In genomic region chr12:77388611-77389265, GRCh38 we compare ENCODE assay signal across 20 cellular contexts.
A peak's percentile ranks its signal among the peaks of the same experiment; 100 is the strongest.
DNase-seq lines count a peak whose midpoint lies in the region; ATAC-seq and TF ChIP-seq lines count a peak whose summit lies in the region.
"Had no signal": no experiment of that assay in that cellular context is flagged by ENCODE, and none has a peak within 500 bp of the region (broad histone marks: within the 10 kb centered on the region; RNA-seq: fewer than 3 reads in every experiment).

No MANE protein-coding gene starts in this region.

- no peak for TF ChIP-seq CTCF in epithelial cell of esophagus (IDR thresholded peaks at IDR 0.05; ENCODE audit: insufficient read depth, low read depth, low read length, missing control alignments)

- ATAC-seq in GM18517 (IDR thresholded peaks at IDR 0.05; ENCODE audit: unreplicated experiment) = no peak
- ATAC-seq in HG03354 (IDR thresholded peaks at IDR 0.05; ENCODE audit: poor library complexity, severe bottlenecking, unreplicated experiment) = no peak

- DNase-seq in AG08395 (ENCODE audit: low spot score) (peak; percentile 41), NCI-H69 (lab: John Stamatoyannopoulos, UW) (peak; percentile 67), epithelial cell of esophagus (ENCODE audit: low read depth) (peak; percentile 51), kidney glomerular epithelial cell (lab: John Stamatoyannopoulos, UW) (peak; percentile 25), NCI-H1436 treated with DMSO at 0.1 percent for 48 hours (lab: John Stamatoyannopoulos, UW) (no peak), putamen (ENCODE audit: low spot score) (no peak)
- DNase-seq: 8988T; Calu3; CD8-positive, alpha-beta memory T cell; EL; GF-D8; H9; HFFc6; NCI-H1694 treated with DMSO at 0.1 percent for 48 hours; NCI-H446; NCI-H526; OCI-M1; SJCRH30 had no signal

- H3K4me3 ChIP-seq in epithelial cell of esophagus (ENCODE audit: low read length) = no peak overlapping the region
- H3K4me3 ChIP-seq: SJCRH30 had no signal

Comparison
In these comparisons a context has a peak if more than half of its experiments do, and no peak if none do; other contexts are left out.
1. DNase-seq: peak in AG08395 (single experiment), NCI-H69 (single experiment), epithelial cell of esophagus (single experiment) and kidney glomerular epithelial cell (single experiment); none in NCI-H1436 treated with DMSO at 0.1 percent for 48 hours (single experiment) and putamen (single experiment).